In genomic region chr6:26294276-26294675, GRCh38 we compare ENCODE assay signal across 1 cellular context.
TF ChIP-seq lines count a peak whose summit lies in the region.

No MANE protein-coding gene starts in this region.

TF ChIP-seq in H1, 55 proteins besides CTCF, POLR2A, EP300 and RAD21 (continued from another document):
- no peak for TF ChIP-seq SP4 (IDR thresholded peaks at IDR 0.05; ENCODE audit: low read length)
- TF ChIP-seq CBX8 (IDR thresholded peaks at IDR 0.05; ENCODE audit: borderline replicate concordance, low read depth, low read length) = no peak
- TF ChIP-seq CBX5 (IDR thresholded peaks at IDR 0.05; ENCODE audit: low read depth, low read length) = no peak
- TF ChIP-seq JUND (IDR thresholded peaks at IDR 0.05; ENCODE audit: low read length) = no peak
- TF ChIP-seq JUN (IDR thresholded peaks at IDR 0.05; ENCODE audit: low read depth, low read length) = no peak
- no peak for TF ChIP-seq ZNF274 (IDR thresholded peaks at IDR 0.05; ENCODE audit: borderline replicate concordance, extremely low read depth, low read length)
- no peak for TF ChIP-seq BRCA1 (IDR thresholded peaks at IDR 0.05; ENCODE audit: low read depth, low read length)
- no peak for TF ChIP-seq CHD1 (IDR thresholded peaks at IDR 0.05; ENCODE audit: low read depth, low read length)
- TF ChIP-seq SP2 (IDR thresholded peaks at IDR 0.05; ENCODE audit: low read length) = no peak
- TF ChIP-seq ATF3 (IDR thresholded peaks at IDR 0.05; ENCODE audit: insufficient read depth, low read depth, low read length) = no peak
- TF ChIP-seq TBP (IDR thresholded peaks at IDR 0.05; ENCODE audit: low read depth, low read length) = no peak
- TF ChIP-seq CHD7 (IDR thresholded peaks at IDR 0.05; ENCODE audit: insufficient replicate concordance, low read length) = no peak
- TF ChIP-seq HDAC6 (IDR thresholded peaks at IDR 0.05; ENCODE audit: low read depth, low read length) = no peak
- TF ChIP-seq USF2 (IDR thresholded peaks at IDR 0.05; ENCODE audit: low read length) = no peak
- TF ChIP-seq HDAC2 (IDR thresholded peaks at IDR 0.05; ENCODE audit: borderline replicate concordance in 1 of 2, low read depth in 2 of 2, low read length in 2 of 2) = no peak
